ENCODE assay signal across 30 cellular contexts in the genomic region with DNA sequence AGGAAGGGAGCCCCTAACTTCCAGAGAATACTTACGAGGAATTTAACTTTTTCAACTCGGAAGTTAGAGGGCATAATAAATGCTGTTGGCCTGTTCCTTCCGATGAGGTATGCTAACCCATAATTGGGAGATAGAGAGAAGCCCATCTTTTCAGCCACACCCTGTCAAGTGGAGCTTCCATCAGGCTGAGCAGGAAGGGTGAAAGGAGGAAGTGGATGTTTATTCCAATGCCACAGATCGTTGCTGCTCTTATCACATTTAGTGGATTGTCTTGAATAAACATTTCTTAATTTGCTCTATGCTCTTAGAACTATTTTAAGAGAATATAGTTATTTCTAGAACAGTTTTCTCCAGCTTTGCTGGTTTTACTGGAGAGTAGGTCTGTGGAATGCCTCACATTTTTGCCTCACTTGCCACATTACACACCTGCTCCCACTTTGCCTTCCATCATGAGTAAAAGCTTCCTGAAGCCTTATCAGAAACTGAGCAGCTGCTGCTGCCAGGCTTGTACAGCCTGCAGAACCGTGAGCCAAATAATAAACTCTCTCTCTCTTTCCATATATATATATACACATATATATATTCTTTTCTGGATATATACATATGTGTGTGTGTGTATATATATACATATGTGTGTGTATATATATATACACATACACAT. TPM values are rescaled to one million over a fixed set of nuclear protein-coding genes. Genes with fewer than 3 reads are reported as not detected.
"Had no signal": no experiment of that assay in that cellular context is flagged by ENCODE, and none has a peak within 500 bp of the region (broad histone marks: within the 10 kb centered on the region; RNA-seq: fewer than 3 reads in every experiment).

No MANE protein-coding gene starts in this region.

- H3K4me3 ChIP-seq: cardiac muscle cell, SK-N-MC had no signal

- H3K9me3 Mint-ChIP-seq: activated CD4-positive, alpha-beta memory T cell treated with anti-CD3 and anti-CD28 coated beads, Interleukin-2, amount 10 ng/mL, durations not matched to agents 7 days and 5 days had no signal

- H3K4me3 Mint-ChIP-seq: activated CD4-positive, alpha-beta memory T cell treated with anti-CD3 and anti-CD28 coated beads, Interleukin-2, amount 10 ng/mL, durations not matched to agents 7 days and 5 days; activated CD4-positive, alpha-beta T cell treated with anti-CD3 and anti-CD28 coated beads for 36 hours; activated naive CD4-positive, alpha-beta T cell treated with anti-CD3 and anti-CD28 coated beads, Interleukin-2, amount 10 ng/mL, durations not matched to agents 7 days and 5 days; activated naive CD8-positive, alpha-beta T cell treated with anti-CD3 and anti-CD28 coated beads for 36 hours; activated T-cell treated with anti-CD3 and anti-CD28 coated beads, Interleukin-2, amount 50 U/mL, for 72 hours had no signal

- ATAC-seq: activated CD4-positive, alpha-beta T cell treated with anti-CD3 and anti-CD28 coated beads for 36 hours; activated T-cell treated with anti-CD3 and anti-CD28 coated beads, Interleukin-2, amount 50 U/mL, for 72 hours; Panc1; Right ventricle myocardium inferior had no signal

- H3K27me3 Mint-ChIP-seq: activated CD4-positive, alpha-beta memory T cell treated with anti-CD3 and anti-CD28 coated beads, Interleukin-2, amount 10 ng/mL, durations not matched to agents 7 days and 5 days; activated CD4-positive, alpha-beta T cell treated with anti-CD3 and anti-CD28 coated beads for 36 hours; activated naive CD4-positive, alpha-beta T cell treated with anti-CD3 and anti-CD28 coated beads, Interleukin-2, amount 10 ng/mL, durations not matched to agents 7 days and 5 days; activated naive CD8-positive, alpha-beta T cell treated with anti-CD3 and anti-CD28 coated beads for 36 hours had no signal

- H3K36me3 Mint-ChIP-seq: activated naive CD4-positive, alpha-beta T cell treated with anti-CD3 and anti-CD28 coated beads, Interleukin-2, amount 10 ng/mL, durations not matched to agents 7 days and 5 days; activated naive CD8-positive, alpha-beta T cell treated with anti-CD3 and anti-CD28 coated beads for 36 hours had no signal

- H3K27me3 ChIP-seq: brain microvascular endothelial cell, cardiac muscle cell had no signal

- DNase-seq: activated CD4-positive, alpha-beta memory T cell treated with anti-CD3 and anti-CD28 coated beads, Interleukin-2, amount 10 ng/mL, durations not matched to agents 7 days and 5 days; activated CD4-positive, alpha-beta T cell treated with anti-CD3 and anti-CD28 coated beads for 36 hours; activated CD4-positive, alpha-beta T cell treated with anti-CD3 and anti-CD28 coated beads, Interleukin-2, amount 50 U/mL, for 1 hour; activated gamma-delta T cell treated with Interleukin-2 at 50 U/mL for 16 hours; activated naive CD4-positive, alpha-beta T cell treated with anti-CD3 and anti-CD28 coated beads, Interleukin-2, amount 10 ng/mL, durations not matched to agents 7 days and 5 days; activated naive CD8-positive, alpha-beta T cell treated with anti-CD3 and anti-CD28 coated beads for 36 hours; activated T-cell treated with anti-CD3 and anti-CD28 coated beads for 4 hours; activated T-cell treated with anti-CD3 and anti-CD28 coated beads, Interleukin-2, amount 50 U/mL, for 72 hours; brain microvascular endothelial cell; Karpas-422; MM.1S; NCI-H1105; NCI-H1436; NCI-H1694 treated with DMSO at 0.1 percent for 48 hours; NCI-H2081; NCI-H446 treated with DMSO at 0.1 percent for 48 hours; NCI-H526; NCI-H774; RPMI8226; T-helper 1 cell; WERI-Rb-1 had no signal

- H3K4me1 Mint-ChIP-seq: activated CD4-positive, alpha-beta memory T cell treated with anti-CD3 and anti-CD28 coated beads, Interleukin-2, amount 10 ng/mL, durations not matched to agents 7 days and 5 days; activated CD4-positive, alpha-beta T cell treated with anti-CD3 and anti-CD28 coated beads for 36 hours; activated naive CD4-positive, alpha-beta T cell treated with anti-CD3 and anti-CD28 coated beads, Interleukin-2, amount 10 ng/mL, durations not matched to agents 7 days and 5 days; activated naive CD8-positive, alpha-beta T cell treated with anti-CD3 and anti-CD28 coated beads for 36 hours had no signal

- H3K36me3 ChIP-seq: brain microvascular endothelial cell, cardiac muscle cell, WERI-Rb-1 had no signal

- H3K27ac Mint-ChIP-seq: activated CD4-positive, alpha-beta memory T cell treated with anti-CD3 and anti-CD28 coated beads, Interleukin-2, amount 10 ng/mL, durations not matched to agents 7 days and 5 days; activated CD4-positive, alpha-beta T cell treated with anti-CD3 and anti-CD28 coated beads for 36 hours; activated naive CD4-positive, alpha-beta T cell treated with anti-CD3 and anti-CD28 coated beads, Interleukin-2, amount 10 ng/mL, durations not matched to agents 7 days and 5 days; activated naive CD8-positive, alpha-beta T cell treated with anti-CD3 and anti-CD28 coated beads for 36 hours; activated T-cell treated with anti-CD3 and anti-CD28 coated beads, Interleukin-2, amount 50 U/mL, for 72 hours; activated T-helper 2 cell treated with anti-CD3 and anti-CD28 coated beads, Interferon-gamma antibody, Interleukin-2, Interleukin-4, amounts not matched to agents 10 μg/mL and 5 μg/mL and 100 μg/mL, durations not matched to agents 14 hours and 24 hours and 36 hours had no signal

- H3K27ac ChIP-seq: brain microvascular endothelial cell, cardiac muscle cell, SK-N-MC, WERI-Rb-1 had no signal

RNA-seq across cellular contexts. Expression of a gene that starts 60.0 kb away (rescaled TPM):
- total RNA-seq: activated CD4-positive, alpha-beta memory T cell treated with anti-CD3 and anti-CD28 coated beads, Interleukin-2, amount 10 ng/mL, durations not matched to agents 7 days and 5 days; activated CD4-positive, alpha-beta T cell treated with anti-CD3 and anti-CD28 coated beads for 36 hours; activated CD8-positive, alpha-beta memory T cell treated with anti-CD3 and anti-CD28 coated beads for 36 hours; activated naive CD8-positive, alpha-beta T cell treated with anti-CD3 and anti-CD28 coated beads for 36 hours; activated T-cell treated with anti-CD3 and anti-CD28 coated beads, Interleukin-2, amount 50 U/mL, for 72 hours; activated T-helper 2 cell treated with anti-CD3 and anti-CD28 coated beads, Interferon-gamma antibody, Interleukin-2, Interleukin-4, amounts not matched to agents 10 μg/mL and 5 μg/mL and 100 μg/mL, durations not matched to agents 14 hours and 24 hours and 36 hours; cardiac muscle cell; OCI-LY7; Right ventricle myocardium inferior; T-helper 2 cell treated with Interferon-gamma antibody and Interleukin-4, amounts not matched to agents 100 ng/mL and 5 ng/mL, for 36 hours had no signal
- polyA plus RNA-seq: adipose tissue, cardiac muscle cell had no signal
